In genomic region chr14:61761959-61762786, GRCh38 we compare ENCODE assay signal across 8 cellular contexts. TPM values are rescaled to one million over a fixed set of nuclear protein-coding genes. Genes with fewer than 3 reads are reported as not detected.
A peak's percentile ranks its signal among the peaks of the same experiment; 100 is the strongest.
DNase-seq lines count a peak whose midpoint lies in the region; TF ChIP-seq lines count a peak whose summit lies in the region.

TSS of gene SNAPC1 (plus strand) at chr14:61762420. CDS start at chr14:61762461, 41 bp downstream.

- peaks cover 11% of the 10 kb centered on the region for H3K36me3 Mint-ChIP-seq in activated naive CD4-positive, alpha-beta T cell treated with anti-CD3 and anti-CD28 coated beads for 36 hours (ENCODE audit: low read depth)
- H3K36me3 Mint-ChIP-seq in neural progenitor cell: peaks cover 7% of the 10 kb centered on the region

- H3K36me3 ChIP-seq in SJSA1 (no peaks in the 10 kb centered on the region; the same call in 1 of the 2 replicates), neural progenitor cell (peaks cover 5% of the 10 kb centered on the region), stomach smooth muscle (ENCODE audit: control insufficient read depth in 2 of 2, insufficient read depth in 2 of 2, low read length in 2 of 2) (no peaks in the 10 kb centered on the region)

- peak within 1 kb of the TSS; percentile 94 for H3K4me3 ChIP-seq in HFF-Myc (replicated peaks; ENCODE audit: low read depth, low read length)
- H3K4me3 ChIP-seq in SJSA1: peak within 1 kb of the TSS; percentile 64
- peak within 1 kb of the TSS; percentile 74 for H3K4me3 ChIP-seq in neural progenitor cell
- peak within 1 kb of the TSS; percentile 91 to 99 for H3K4me3 ChIP-seq in stomach smooth muscle (ENCODE audit: low read length in 2 of 2)

- no peaks in the 10 kb centered on the region for H3K9me3 Mint-ChIP-seq in activated naive CD4-positive, alpha-beta T cell treated with anti-CD3 and anti-CD28 coated beads for 36 hours
- H3K9me3 Mint-ChIP-seq in neural progenitor cell: no peaks in the 10 kb centered on the region

- intact Hi-C loops in activated naive CD4-positive, alpha-beta T cell treated with anti-CD3 and anti-CD28 coated beads for 36 hours (cut with micrococcal nuclease): loop anchor here (1.0 to 10.0 kb wide), 10 partner anchors 11 to 1670 kb away; partner anchors contain the start of genes PCNX4, SLC38A6 and TRMT5

- peaks cover 22% of the 10 kb centered on the region for H3F3A ChIP-seq in neural progenitor cell (ENCODE audit: low read depth)

- H2AFZ ChIP-seq in neural progenitor cell (replicated peaks): peak within 1 kb of the TSS; percentile 96

- H3K27me3 ChIP-seq in SJSA1 (replicated peaks): no peaks in the 10 kb centered on the region
- H3K27me3 ChIP-seq in neural progenitor cell: no peaks in the 10 kb centered on the region
- no peaks in the 10 kb centered on the region for H3K27me3 ChIP-seq in stomach smooth muscle (ENCODE audit: control insufficient read depth in 1 of 2, insufficient read depth in 2 of 2, low read length in 2 of 2)

- peak within 1 kb of the TSS; percentile 97 for H3K4me3 Mint-ChIP-seq in activated naive CD4-positive, alpha-beta T cell treated with anti-CD3 and anti-CD28 coated beads for 36 hours
- H3K4me3 Mint-ChIP-seq in neural progenitor cell: peak within 1 kb of the TSS; percentile 97

- peak; percentile 90 for DNase-seq in GM04503 (ENCODE audit: low read depth)
- peak; percentile 98 for DNase-seq in HFF-Myc (ENCODE audit: extremely low read depth, low read depth)
- DNase-seq in MV-4-11 (lab: John Stamatoyannopoulos, UW): peak; percentile 98
- peak; percentile 88 to 96 for DNase-seq in SJSA1 (ENCODE audit: low read depth in 1 of 2, low spot score in 2 of 2)
- DNase-seq in activated naive CD4-positive, alpha-beta T cell treated with anti-CD3 and anti-CD28 coated beads for 36 hours: peak; percentile 99
- DNase-seq in foreskin melanocyte: peak; percentile 95
- DNase-seq in neural progenitor cell (ENCODE audit: low spot score): peak; percentile 100

- H3K79me2 ChIP-seq in neural progenitor cell (ENCODE audit: low read depth): peaks cover 48% of the 10 kb centered on the region

- peaks cover 34% of the 10 kb centered on the region for H4K20me1 ChIP-seq in neural progenitor cell (ENCODE audit: low read depth)

- H3K4me1 Mint-ChIP-seq in activated naive CD4-positive, alpha-beta T cell treated with anti-CD3 and anti-CD28 coated beads for 36 hours (ENCODE audit: low read depth): peaks cover 40% of the 10 kb centered on the region
- peaks cover 34% of the 10 kb centered on the region for H3K4me1 Mint-ChIP-seq in neural progenitor cell

- peak within 1 kb of the TSS; percentile 96 for H3K27ac Mint-ChIP-seq in activated naive CD4-positive, alpha-beta T cell treated with anti-CD3 and anti-CD28 coated beads for 36 hours
- H3K27ac Mint-ChIP-seq in neural progenitor cell: peak within 1 kb of the TSS; percentile 98

- peaks cover 7% of the 10 kb centered on the region for H3K4me1 ChIP-seq in SJSA1 (replicated peaks)
- H3K4me1 ChIP-seq in neural progenitor cell: peaks cover 33% of the 10 kb centered on the region
- peaks cover 16% of the 10 kb centered on the region for H3K4me1 ChIP-seq in stomach smooth muscle (ENCODE audit: control insufficient read depth, insufficient read depth, low read length)

- H3K4me2 ChIP-seq in neural progenitor cell: peak within 1 kb of the TSS; percentile 83

- CTCF ChIA-PET in activated naive CD4-positive, alpha-beta T cell treated with anti-CD3 and anti-CD28 coated beads for 36 hours (lab: Charles Lee): interaction anchor here (0.6 to 2.9 kb wide), 8 partner anchors 10 to 1692 kb away, joined by 3 to 8 read pairs (median 4); no protein-coding TSS in a partner anchor

- TF ChIP-seq CTCF in HFF-Myc (IDR thresholded peaks at IDR 0.05; ENCODE audit: low read depth, low read length, missing control alignments) (no peak), neural progenitor cell (IDR thresholded peaks at IDR 0.05) (no peak)

- no peaks in the 10 kb centered on the region for H3K27me3 Mint-ChIP-seq in activated naive CD4-positive, alpha-beta T cell treated with anti-CD3 and anti-CD28 coated beads for 36 hours (ENCODE audit: low read depth)
- peaks cover 7% of the 10 kb centered on the region for H3K27me3 Mint-ChIP-seq in neural progenitor cell (ENCODE audit: insufficient read depth, low read depth)

- H3K27ac ChIP-seq in SJSA1 (peak within 1 kb of the TSS; percentile 64), neural progenitor cell (peak within 1 kb of the TSS; percentile 76), stomach smooth muscle (ENCODE audit: low read length) (peak within 1 kb of the TSS; percentile 99)

- H3K9ac ChIP-seq in neural progenitor cell (peak within 1 kb of the TSS; percentile 41), stomach smooth muscle (ENCODE audit: low read length in 2 of 2) (peak within 1 kb of the TSS; percentile 77 to 87)

- H3K9me3 ChIP-seq in SJSA1 (replicated peaks) (no peaks in the 10 kb centered on the region), neural progenitor cell (ENCODE audit: low read depth) (no peaks in the 10 kb centered on the region), stomach smooth muscle (ENCODE audit: control insufficient read depth in 2 of 2, low read length in 2 of 2) (no peaks in the 10 kb centered on the region)

RNA-seq across cellular contexts. Expression of gene SNAPC1, which starts in this region (rescaled TPM):
- 21.4 and 25.4 TPM in 2 replicates for total RNA-seq in SJSA1 (2014; rRNA removed; shearing (Covaris generic))
- 1 to 10 TPM; 8.7 to 9.2 TPM for total RNA-seq in activated naive CD4-positive, alpha-beta T cell treated with anti-CD3 and anti-CD28 coated beads for 36 hours
- total RNA-seq in neural progenitor cell (ENCODE audit: low replicate concordance): 17.5 and 27.8 TPM in 2 replicates

Comparison
In these comparisons a context has a peak if more than half of its experiments do, and no peak if none do; other contexts are left out.
1. Peak in every context shown above with its lines: DNase-seq, H3K4me3 ChIP-seq and H3K27ac ChIP-seq.